In genomic region chr20:49482621-49483017, GRCh38 we compare ENCODE assay signal across 8 cellular contexts. TPM values are rescaled to one million over a fixed set of nuclear protein-coding genes. Genes with fewer than 3 reads are reported as not detected.
DNase-seq lines count a peak whose midpoint lies in the region; ATAC-seq, FAIRE-seq and TF ChIP-seq lines count a peak whose summit lies in the region.

TSS of gene KCNB1 (minus strand) at chr20:49482668. CDS start at chr20:49482480, 188 bp downstream.

- H3K36me3 ChIP-seq in Peyer's patch (no peaks in the 10 kb centered on the region), pancreas (no peaks in the 10 kb centered on the region)

- H3K4me1 ChIP-seq in Peyer's patch (peaks cover 0 to 21% (median 2%) of the 10 kb centered on the region in 4 donors), pancreas (peaks cover 0 to 3% (median 0%) of the 10 kb centered on the region in 3 donors)

- H3K4me3 ChIP-seq in Peyer's patch (peak within 1 kb of the TSS in 2 of 4 donors; percentile 45 to 49), pancreas (peak within 1 kb of the TSS in 1 of 4 donors; percentile 45)

- peak; percentile 57 to 80 (median 70) for ATAC-seq in pancreas
- no peak for ATAC-seq in HG02852 (IDR thresholded peaks at IDR 0.05; ENCODE audit: unreplicated experiment)
- ATAC-seq in HG02884 (IDR thresholded peaks at IDR 0.05; ENCODE audit: unreplicated experiment) = no peak

- intact Hi-C loops in head of caudate nucleus (cut with DNase I) = no loop called here
- intact Hi-C loops in pancreas (cut with DNase I) = loop anchor here (5.0 to 10.0 kb wide), 3 partner anchors 140 to 148 kb away; no protein-coding TSS in a partner anchor

- DNase-seq in COLO668 (lab: John Stamatoyannopoulos, UW; ENCODE audit: unreplicated experiment) (peak; percentile 5), Peyer's patch (peak in 2 of 3 donors; percentile 48 to 53), head of caudate nucleus (peak in 30 of 42 donors; percentile 15 to 70 (median 38)), pancreas (peak; percentile 23 to 80 (median 63)), SKM-1 treated with dmso at 0.1 percent for 144 hours (lab: John Stamatoyannopoulos, UW; ENCODE audit: unreplicated experiment) (no peak)
- peak; percentile 46 for DNase-seq in activated naive CD4-positive, alpha-beta T cell treated with anti-CD3 and anti-CD28 coated beads, Interleukin-2, amount 50 U/mL, for 16 hours

- FAIRE-seq in pancreas (lab: Jason Lieb, UNC) = no peak

- peak in 1 of 6 experiments; percentile 9 for TF ChIP-seq CTCF in Peyer's patch (IDR thresholded peaks at IDR 0.05)
- TF ChIP-seq CTCF in pancreas (IDR thresholded peaks at IDR 0.05) = no peak

- peaks cover 0 to 4% (median 0%) of the 10 kb centered on the region in 4 donors for H3K9me3 ChIP-seq in Peyer's patch
- H3K9me3 ChIP-seq in pancreas = no peaks in the 10 kb centered on the region

- peaks cover 0 to 23% of the 10 kb centered on the region in 2 donors for H3K27me3 ChIP-seq in Peyer's patch
- H3K27me3 ChIP-seq in pancreas = peaks cover 0 to 16% (median 0%) of the 10 kb centered on the region in 4 donors

- no peak for TF ChIP-seq POLR2A in Peyer's patch (IDR thresholded peaks at IDR 0.05)

- H3K27ac ChIP-seq in Peyer's patch = peak within 1 kb of the TSS in 1 of 4 donors; percentile 45
- H3K27ac ChIP-seq in pancreas = no peak within 1 kb of the TSS

- WGBS in pancreas, 2 donors = 4% methylated on average over 30 to 34 of the region's 34 CpGs

RNA-seq across cellular contexts. Expression of gene KCNB1, which starts in this region (rescaled TPM):
- total RNA-seq in Peyer's patch (under 1 TPM; 0.35 to 0.85 (median 0.61) TPM), pancreas (1 to 10 TPM in 1 of 6 donors, under 1 TPM in 5; 0.28 to 2.5 (median 0.31) TPM)
- under 1 TPM; 0.30 to 0.47 TPM for polyA plus RNA-seq in pancreas

Comparison
In these comparisons a context has a peak if more than half of its experiments do, and no peak if none do; other contexts are left out.
1. Peak in DNase-seq in Peyer's patch; RNA of the gene not detected or under 1 TPM.
2. ATAC-seq: peak in pancreas (4 of 4); none in HG02852 (single experiment) and HG02884 (single experiment).